ENCODE assay signal across 9 cellular contexts in genomic region chr17:77343031-77343866, GRCh38.
DNase-seq lines count a peak whose midpoint lies in the region.
"Had no signal": no experiment of that assay in that cellular context is flagged by ENCODE, and none has a peak within 500 bp of the region (broad histone marks: within the 10 kb centered on the region; RNA-seq: fewer than 3 reads in every experiment).

No MANE protein-coding gene starts in this region.

- CTCF ChIA-PET in activated CD4-positive, alpha-beta memory T cell treated with anti-CD3 and anti-CD28 coated beads for 36 hours (lab: Charles Lee), result interaction anchor here (2.4 to 5.0 kb wide), 2 partner anchors 12 to 87 kb away, joined by 8 to 20 read pairs; no protein-coding TSS in a partner anchor

- H3K4me1 Mint-ChIP-seq in activated CD4-positive, alpha-beta T cell treated with anti-CD3 and anti-CD28 coated beads, Interleukin-2, amount 10 ng/mL, durations not matched to agents 24 days and 14 days, result peaks cover 38% of the 10 kb centered on the region
- peaks cover 59% of the 10 kb centered on the region for H3K4me1 Mint-ChIP-seq in activated CD4-positive, alpha-beta memory T cell treated with anti-CD3 and anti-CD28 coated beads for 36 hours (ENCODE audit: low read depth)
- peaks cover 58 to 61% of the 10 kb centered on the region in 2 donors for H3K4me1 Mint-ChIP-seq in immature natural killer cell
- H3K4me1 Mint-ChIP-seq in stimulated activated naive CD8-positive, alpha-beta T cell treated with anti-CD3 and anti-CD28 coated beads, Interleukin-15, Interleukin-2, amounts not matched to agents 100 ng/mL and 50 ng/mL, for 24 hours (ENCODE audit: low read depth), result peaks cover 57% of the 10 kb centered on the region

- peak overlapping the region; percentile 64 for H3K4me3 Mint-ChIP-seq in activated CD4-positive, alpha-beta T cell treated with anti-CD3 and anti-CD28 coated beads, Interleukin-2, amount 10 ng/mL, durations not matched to agents 24 days and 14 days
- peak overlapping the region; percentile 16 for H3K4me3 Mint-ChIP-seq in activated CD4-positive, alpha-beta memory T cell treated with anti-CD3 and anti-CD28 coated beads for 36 hours
- peak overlapping the region; percentile 74 to 89 (median 82) for H3K4me3 Mint-ChIP-seq in immature natural killer cell
- H3K4me3 Mint-ChIP-seq in stimulated activated naive CD8-positive, alpha-beta T cell treated with anti-CD3 and anti-CD28 coated beads, Interleukin-15, Interleukin-2, amounts not matched to agents 100 ng/mL and 50 ng/mL, for 24 hours, result peak overlapping the region; percentile 57

- H3K36me3 Mint-ChIP-seq in activated CD4-positive, alpha-beta T cell treated with anti-CD3 and anti-CD28 coated beads, Interleukin-2, amount 10 ng/mL, durations not matched to agents 24 days and 14 days (ENCODE audit: low read depth), result peaks cover 5% of the 10 kb centered on the region
- no peaks in the 10 kb centered on the region for H3K36me3 Mint-ChIP-seq in activated CD4-positive, alpha-beta memory T cell treated with anti-CD3 and anti-CD28 coated beads for 36 hours
- peaks cover 0 to 10% (median 3%) of the 10 kb centered on the region in 3 donors for H3K36me3 Mint-ChIP-seq in immature natural killer cell
- no peaks in the 10 kb centered on the region for H3K36me3 Mint-ChIP-seq in stimulated activated naive CD8-positive, alpha-beta T cell treated with anti-CD3 and anti-CD28 coated beads, Interleukin-15, Interleukin-2, amounts not matched to agents 100 ng/mL and 50 ng/mL, for 24 hours (ENCODE audit: low read depth)

- POLR2A ChIA-PET in activated CD4-positive, alpha-beta memory T cell treated with anti-CD3 and anti-CD28 coated beads for 36 hours (lab: Charles Lee), result interaction anchor here (0.6 to 1.1 kb wide), 3 partner anchors 11 to 47 kb away, joined by 3 read pairs; no protein-coding TSS in a partner anchor

- no peak for DNase-seq in activated CD4-positive, alpha-beta T cell treated with anti-CD3 and anti-CD28 coated beads, Interleukin-2, amount 10 ng/mL, durations not matched to agents 24 days and 14 days
- DNase-seq in activated CD4-positive, alpha-beta T cell treated with anti-CD3 and anti-CD28 coated beads for 48 hours, result no peak
- peak; percentile 42 for DNase-seq in activated CD4-positive, alpha-beta memory T cell treated with anti-CD3 and anti-CD28 coated beads for 36 hours
- DNase-seq in immature natural killer cell (peak; percentile 32 to 52 (median 46)), amygdala (lab: John Stamatoyannopoulos, UW) (no peak), NCI-H146 (lab: John Stamatoyannopoulos, UW) (no peak), C1 segment of cervical spinal cord (lab: John Stamatoyannopoulos, UW) (no peak)
- DNase-seq: NCI-H2029 had no signal

- peak overlapping the region; percentile 92 for H3K27ac Mint-ChIP-seq in activated CD4-positive, alpha-beta T cell treated with anti-CD3 and anti-CD28 coated beads, Interleukin-2, amount 10 ng/mL, durations not matched to agents 24 days and 14 days
- peak overlapping the region; percentile 79 for H3K27ac Mint-ChIP-seq in activated CD4-positive, alpha-beta memory T cell treated with anti-CD3 and anti-CD28 coated beads for 36 hours
- H3K27ac Mint-ChIP-seq in immature natural killer cell, result peak overlapping the region; percentile 85 to 93 (median 90)
- H3K27ac Mint-ChIP-seq in stimulated activated naive CD8-positive, alpha-beta T cell treated with anti-CD3 and anti-CD28 coated beads, Interleukin-15, Interleukin-2, amounts not matched to agents 100 ng/mL and 50 ng/mL, for 24 hours, result peak overlapping the region; percentile 86

- peaks cover 8% of the 10 kb centered on the region for H3K9me3 Mint-ChIP-seq in activated CD4-positive, alpha-beta T cell treated with anti-CD3 and anti-CD28 coated beads, Interleukin-2, amount 10 ng/mL, durations not matched to agents 24 days and 14 days
- no peaks in the 10 kb centered on the region for H3K9me3 Mint-ChIP-seq in activated CD4-positive, alpha-beta memory T cell treated with anti-CD3 and anti-CD28 coated beads for 36 hours
- peaks cover 0 to 1% (median 0%) of the 10 kb centered on the region in 6 donors for H3K9me3 Mint-ChIP-seq in immature natural killer cell
- peaks cover 4% of the 10 kb centered on the region for H3K9me3 Mint-ChIP-seq in stimulated activated naive CD8-positive, alpha-beta T cell treated with anti-CD3 and anti-CD28 coated beads, Interleukin-15, Interleukin-2, amounts not matched to agents 100 ng/mL and 50 ng/mL, for 24 hours

- no peaks in the 10 kb centered on the region for H3K27me3 Mint-ChIP-seq in activated CD4-positive, alpha-beta T cell treated with anti-CD3 and anti-CD28 coated beads, Interleukin-2, amount 10 ng/mL, durations not matched to agents 24 days and 14 days
- H3K27me3 Mint-ChIP-seq in activated CD4-positive, alpha-beta memory T cell treated with anti-CD3 and anti-CD28 coated beads for 36 hours, result no peaks in the 10 kb centered on the region
- peaks cover 0 to 1% (median 0%) of the 10 kb centered on the region in 3 donors for H3K27me3 Mint-ChIP-seq in immature natural killer cell (ENCODE audit: low read depth in 3 of 3)
- no peaks in the 10 kb centered on the region for H3K27me3 Mint-ChIP-seq in stimulated activated naive CD8-positive, alpha-beta T cell treated with anti-CD3 and anti-CD28 coated beads, Interleukin-15, Interleukin-2, amounts not matched to agents 100 ng/mL and 50 ng/mL, for 24 hours

- intact Hi-C loops in activated CD4-positive, alpha-beta T cell treated with anti-CD3 and anti-CD28 coated beads, Interleukin-2, amount 10 ng/mL, durations not matched to agents 24 days and 14 days (cut with micrococcal nuclease), result loop anchor here (10.0 kb wide), 1 partner anchor 302 kb away; no protein-coding TSS in a partner anchor
- intact Hi-C loops in activated CD4-positive, alpha-beta memory T cell treated with anti-CD3 and anti-CD28 coated beads for 36 hours (cut with micrococcal nuclease), result no loop called here

Comparison
In these comparisons a context has a peak if more than half of its experiments do, and no peak if none do; other contexts are left out.
1. DNase-seq: peak in activated CD4-positive, alpha-beta memory T cell treated with anti-CD3 and anti-CD28 coated beads for 36 hours (single experiment) and immature natural killer cell (3 of 3); none in activated CD4-positive, alpha-beta T cell treated with anti-CD3 and anti-CD28 coated beads, Interleukin-2, amount 10 ng/mL, durations not matched to agents 24 days and 14 days (single experiment), activated CD4-positive, alpha-beta T cell treated with anti-CD3 and anti-CD28 coated beads for 48 hours (single experiment), amygdala (0 of 56), NCI-H146 (single experiment) and C1 segment of cervical spinal cord (0 of 14).
2. H3K4me3 Mint-ChIP-seq: peak in every context shown above with its lines; median percentile 82 in immature natural killer cell; 64 in activated CD4-positive, alpha-beta T cell treated with anti-CD3 and anti-CD28 coated beads, Interleukin-2, amount 10 ng/mL, durations not matched to agents 24 days and 14 days; 57 in stimulated activated naive CD8-positive, alpha-beta T cell treated with anti-CD3 and anti-CD28 coated beads, Interleukin-15, Interleukin-2, amounts not matched to agents 100 ng/mL and 50 ng/mL, for 24 hours; 16 in activated CD4-positive, alpha-beta memory T cell treated with anti-CD3 and anti-CD28 coated beads for 36 hours.
3. Peak in every context shown above with its lines, with median percentiles within 50 percentile points of each other: H3K27ac Mint-ChIP-seq.